Comparison of ENCODE assay signal across 22 cellular contexts in genomic region chr10:59587756-59588140, GRCh38.
"Had no signal": no experiment of that assay in that cellular context is flagged by ENCODE, and none has a peak within 500 bp of the region (broad histone marks: within the 10 kb centered on the region; RNA-seq: fewer than 3 reads in every experiment).

No MANE protein-coding gene starts in this region.

- H3K4me3 Mint-ChIP-seq: naive B cell; nephron; stimulated activated naive CD8-positive, alpha-beta T cell treated with anti-CD3 and anti-CD28 coated beads, Interleukin-15, Interleukin-2, amounts not matched to agents 100 ng/mL and 50 ng/mL, for 24 hours had no signal

- H3K4me1 Mint-ChIP-seq: naive B cell had no signal

- H3K9me3 ChIP-seq: gastroesophageal sphincter, left ventricle myocardium inferior, pancreas, thoracic aorta had no signal

- H3K27me3 Mint-ChIP-seq: progenitor cell of endocrine pancreas; stimulated activated naive CD8-positive, alpha-beta T cell treated with anti-CD3 and anti-CD28 coated beads, Interleukin-15, Interleukin-2, amounts not matched to agents 100 ng/mL and 50 ng/mL, for 24 hours had no signal

- ATAC-seq: gastroesophageal sphincter, left cardiac atrium, pancreas, right cardiac atrium had no signal

- H3K4me1 ChIP-seq: left ventricle myocardium inferior, pancreas had no signal

- DNase-seq: cerebellar nuclear complex; dermis blood vessel endothelial cell; erythroblast; glutamatergic neuron; islet precursor cell; left cardiac atrium; left ventricle myocardium inferior; mesendoderm; naive B cell; occipital lobe; pancreas; right cardiac atrium; stimulated activated CD4-positive, alpha-beta T cell treated with anti-CD3 and anti-CD28 coated beads, Interleukin-2, amount 100 ng/mL, for 48 hours; trophoblast cell had no signal

- H3K9me3 Mint-ChIP-seq: naive B cell; nephron; stimulated activated naive CD8-positive, alpha-beta T cell treated with anti-CD3 and anti-CD28 coated beads, Interleukin-15, Interleukin-2, amounts not matched to agents 100 ng/mL and 50 ng/mL, for 24 hours had no signal

- H3K36me3 Mint-ChIP-seq: naive B cell had no signal

- H3K4me3 ChIP-seq: gastroesophageal sphincter, left ventricle myocardium inferior, lung, pancreas, smooth muscle cell, thoracic aorta had no signal

- H3K27ac Mint-ChIP-seq: naive B cell; progenitor cell of endocrine pancreas; stimulated activated naive CD8-positive, alpha-beta T cell treated with anti-CD3 and anti-CD28 coated beads, Interleukin-15, Interleukin-2, amounts not matched to agents 100 ng/mL and 50 ng/mL, for 24 hours had no signal

- H3K4me2 ChIP-seq: smooth muscle cell had no signal

- H3K27ac ChIP-seq: gastroesophageal sphincter, left ventricle myocardium inferior, pancreas, thoracic aorta had no signal

- H3K36me3 ChIP-seq: gastroesophageal sphincter, left ventricle myocardium inferior, pancreas, thoracic aorta had no signal

- FAIRE-seq: colon, pancreas had no signal

- H3K27me3 ChIP-seq: gastroesophageal sphincter, pancreas had no signal
